ENCODE assay signal across 8 cellular contexts in genomic region chr1:28926629-28927441, GRCh38. TPM values are rescaled to one million over a fixed set of nuclear protein-coding genes. Genes with fewer than 3 reads are reported as not detected.
A peak's percentile ranks its signal among the peaks of the same experiment; 100 is the strongest.
DNase-seq lines count a peak whose midpoint lies in the region; ATAC-seq and TF ChIP-seq lines count a peak whose summit lies in the region.

No MANE protein-coding gene starts in this region.

- H4K20me1 ChIP-seq in PC-3 (ENCODE audit: low read length): no peaks in the 10 kb centered on the region

- BruUV-seq in PC-3 (replicated peaks; lab: Mats Ljungman, UMichigan): no TSS peak

- no peaks in the 10 kb centered on the region for H3K9me2 ChIP-seq in PC-3 (replicated peaks; ENCODE audit: low read length)

- no peaks in the 10 kb centered on the region for H3K27me3 ChIP-seq in HUES64 (ENCODE audit: insufficient read depth, low read length)
- no peaks in the 10 kb centered on the region for H3K27me3 ChIP-seq in right cardiac atrium (ENCODE audit: control insufficient read depth, insufficient read depth)
- H3K27me3 ChIP-seq in PC-3 (ENCODE audit: low read length): no peaks in the 10 kb centered on the region

- H2AFZ ChIP-seq in PC-3 (ENCODE audit: low read length): no peak overlapping the region

- H3K27ac ChIP-seq in HUES64 (ENCODE audit: low read depth, low read length) (peak overlapping the region; percentile 26; the same call in 1 of the 2 replicates), right cardiac atrium (ENCODE audit: low read length) (no peak overlapping the region), PC-3 (ENCODE audit: low read length) (no peak overlapping the region)

- peaks cover 57% of the 10 kb centered on the region for H3K4me1 Mint-ChIP-seq in activated CD4-positive, alpha-beta T cell treated with anti-CD3 and anti-CD28 coated beads for 36 hours
- peaks cover 38% of the 10 kb centered on the region for H3K4me1 Mint-ChIP-seq in T-helper 2 cell treated with Interferon-gamma antibody and Interleukin-4, amounts not matched to agents 5 μg/mL and 100 μg/mL, for 36 hours (ENCODE audit: low read depth)

- H3K79me2 ChIP-seq in PC-3 (ENCODE audit: low read length): peaks cover 42% of the 10 kb centered on the region

- H3K36me3 Mint-ChIP-seq in activated CD4-positive, alpha-beta T cell treated with anti-CD3 and anti-CD28 coated beads for 36 hours (ENCODE audit: low read depth): peaks cover 2% of the 10 kb centered on the region
- peaks cover 3% of the 10 kb centered on the region for H3K36me3 Mint-ChIP-seq in T-helper 2 cell treated with Interferon-gamma antibody and Interleukin-4, amounts not matched to agents 5 μg/mL and 100 μg/mL, for 36 hours (ENCODE audit: low read depth)

- no peak overlapping the region for H3K9ac ChIP-seq in HUES64 (ENCODE audit: low read depth, low read length)
- H3K9ac ChIP-seq in PC-3 (ENCODE audit: low read length): no peak overlapping the region

- peak; percentile 24 for DNase-seq in activated CD4-positive, alpha-beta T cell treated with anti-CD3 and anti-CD28 coated beads for 36 hours
- no peak for DNase-seq in activated CD4-positive, alpha-beta T cell treated with anti-CD3 and anti-CD28 coated beads, Interleukin-2, amount 50 U/mL, for 48 hours
- peak; percentile 45 for DNase-seq in T-helper 2 cell treated with Interferon-gamma antibody and Interleukin-4, amounts not matched to agents 5 μg/mL and 100 μg/mL, for 36 hours (ENCODE audit: low spot score)
- DNase-seq in right cardiac atrium (no peak), PC-3 (no peak), HK-2 (ENCODE audit: unreplicated experiment) (no peak)

- H3K36me3 ChIP-seq in HUES64 (ENCODE audit: insufficient read depth, low read length) (no peaks in the 10 kb centered on the region), PC-3 (ENCODE audit: low read depth, low read length) (no peaks in the 10 kb centered on the region)

- H3K9me3 Mint-ChIP-seq in activated CD4-positive, alpha-beta T cell treated with anti-CD3 and anti-CD28 coated beads for 36 hours (ENCODE audit: low read depth): no peaks in the 10 kb centered on the region
- H3K9me3 Mint-ChIP-seq in T-helper 2 cell treated with Interferon-gamma antibody and Interleukin-4, amounts not matched to agents 5 μg/mL and 100 μg/mL, for 36 hours: no peaks in the 10 kb centered on the region

- POLR2A ChIA-PET in activated CD4-positive, alpha-beta T cell treated with anti-CD3 and anti-CD28 coated beads for 36 hours (lab: Charles Lee): interaction anchor here (0.6 to 2.1 kb wide), 4 partner anchors 8 to 13 kb away, joined by 3 to 8 read pairs (median 3); no protein-coding TSS in a partner anchor
- POLR2A ChIA-PET in PC-3 (lab: Charles Lee; ENCODE audit: unreplicated experiment): no interaction called here

- CTCF ChIA-PET in activated CD4-positive, alpha-beta T cell treated with anti-CD3 and anti-CD28 coated beads for 36 hours (lab: Charles Lee): interaction anchor here (0.7 to 2.5 kb wide), 5 partner anchors 9 to 107 kb away, joined by 3 to 7 read pairs (median 3); partner anchors contain the start of gene EPB41
- CTCF ChIA-PET in PC-3 (lab: Charles Lee): no interaction called here

- no peaks in the 10 kb centered on the region for H3K27me3 Mint-ChIP-seq in activated CD4-positive, alpha-beta T cell treated with anti-CD3 and anti-CD28 coated beads for 36 hours
- no peaks in the 10 kb centered on the region for H3K27me3 Mint-ChIP-seq in T-helper 2 cell treated with Interferon-gamma antibody and Interleukin-4, amounts not matched to agents 5 μg/mL and 100 μg/mL, for 36 hours (ENCODE audit: low read depth)

- TF ChIP-seq CTCF in PC-3 (conservative IDR thresholded peaks at IDR 0.05; ENCODE audit: low read depth, low read length): no peak

- peaks cover 25% of the 10 kb centered on the region for H3K4me1 ChIP-seq in HUES64 (ENCODE audit: insufficient read depth, low read length)
- peaks cover 2% of the 10 kb centered on the region for H3K4me1 ChIP-seq in right cardiac atrium (ENCODE audit: control insufficient read depth, insufficient read depth, low read length)
- 0 out of 2 replicates have a peak, but pooled peaks cover 3% of the 10 kb centered on the region for H3K4me1 ChIP-seq in PC-3 (ENCODE audit: insufficient read depth, low read length)

- no peak overlapping the region for H3K4me2 ChIP-seq in PC-3 (ENCODE audit: low read length)

- no peak overlapping the region for H3K4me3 ChIP-seq in HUES64 (ENCODE audit: low read length)
- H3K4me3 ChIP-seq in right cardiac atrium (ENCODE audit: low read length): peak overlapping the region; percentile 39
- H3K4me3 ChIP-seq in PC-3 (ENCODE audit: low read length): no peak overlapping the region

- 84% methylated on average over 2 of the region's 4 CpGs for WGBS in HUES64
- 42% methylated on average over 4 of the region's 4 CpGs for WGBS in right cardiac atrium

- no peaks in the 10 kb centered on the region for H3F3A ChIP-seq in PC-3 (ENCODE audit: low read length, unreplicated experiment)

- ATAC-seq in activated CD4-positive, alpha-beta T cell treated with anti-CD3 and anti-CD28 coated beads for 36 hours: peak; percentile 89
- ATAC-seq in GM21529 (IDR thresholded peaks at IDR 0.05; ENCODE audit: unreplicated experiment) (peak; percentile 78), right cardiac atrium (peak; percentile 19 to 46), PC-3 (no peak)

- no peaks in the 10 kb centered on the region for H3K9me3 ChIP-seq in HUES64 (ENCODE audit: insufficient read depth, low read depth, low read length)
- H3K9me3 ChIP-seq in right cardiac atrium (ENCODE audit: control insufficient read depth, low read length): no peaks in the 10 kb centered on the region
- no peaks in the 10 kb centered on the region for H3K9me3 ChIP-seq in PC-3 (ENCODE audit: low read length)

- intact Hi-C loops in activated CD4-positive, alpha-beta T cell treated with anti-CD3 and anti-CD28 coated beads for 36 hours (cut with DNase I, micrococcal nuclease): loop anchor here (1.0 to 5.0 kb wide), 5 partner anchors 12 to 255 kb away; partner anchors contain the start of gene SRSF4 (in 1 of the 2)
- intact Hi-C loops in right cardiac atrium (cut with DNase I) (no loop called here), PC-3 (cut with micrococcal nuclease) (no loop called here)

- peak overlapping the region; percentile 53 for H3K4me3 Mint-ChIP-seq in activated CD4-positive, alpha-beta T cell treated with anti-CD3 and anti-CD28 coated beads for 36 hours
- peak overlapping the region; percentile 74 for H3K4me3 Mint-ChIP-seq in T-helper 2 cell treated with Interferon-gamma antibody and Interleukin-4, amounts not matched to agents 5 μg/mL and 100 μg/mL, for 36 hours

- peak overlapping the region; percentile 94 for H3K27ac Mint-ChIP-seq in activated CD4-positive, alpha-beta T cell treated with anti-CD3 and anti-CD28 coated beads for 36 hours
- H3K27ac Mint-ChIP-seq in T-helper 2 cell treated with Interferon-gamma antibody and Interleukin-4, amounts not matched to agents 5 μg/mL and 100 μg/mL, for 36 hours: peak overlapping the region; percentile 89

RNA-seq across cellular contexts. Expression of gene EPB41, which starts 12.5 kb away (rescaled TPM):
- 100 to 1,000 TPM in 1 of 2 experiments, 10 to 100 TPM in 1; 75.5 to 130 TPM for total RNA-seq in activated CD4-positive, alpha-beta T cell treated with anti-CD3 and anti-CD28 coated beads for 36 hours
- 50.5 TPM for polyA plus RNA-seq in HUES64 (2013, experiment 1 of 2)
- 54.1 TPM for polyA plus RNA-seq in HUES64 (2013, experiment 2 of 2)
- total RNA-seq in right cardiac atrium (10 to 100 TPM; 14.2 to 21.1 (median 18.4) TPM), PC-3 (2014; rRNA removed) (41.5 and 44.9 TPM in 2 replicates)
- polyA plus RNA-seq in right cardiac atrium: 8.9 TPM

Comparison
In these comparisons a context has a peak if more than half of its experiments do, and no peak if none do; other contexts are left out.
1. DNase-seq: peak in activated CD4-positive, alpha-beta T cell treated with anti-CD3 and anti-CD28 coated beads for 36 hours (single experiment) and T-helper 2 cell treated with Interferon-gamma antibody and Interleukin-4, amounts not matched to agents 5 μg/mL and 100 μg/mL, for 36 hours (single experiment); none in activated CD4-positive, alpha-beta T cell treated with anti-CD3 and anti-CD28 coated beads, Interleukin-2, amount 50 U/mL, for 48 hours (0 of 2), right cardiac atrium (0 of 3), PC-3 (single experiment) and HK-2 (single experiment).
2. intact Hi-C loops: an anchor here in activated CD4-positive, alpha-beta T cell treated with anti-CD3 and anti-CD28 coated beads for 36 hours (1.0 to 5.0 kb wide); none called in right cardiac atrium and PC-3.